Comparison of ENCODE assay signal across 8 cellular contexts in the genomic region with DNA sequence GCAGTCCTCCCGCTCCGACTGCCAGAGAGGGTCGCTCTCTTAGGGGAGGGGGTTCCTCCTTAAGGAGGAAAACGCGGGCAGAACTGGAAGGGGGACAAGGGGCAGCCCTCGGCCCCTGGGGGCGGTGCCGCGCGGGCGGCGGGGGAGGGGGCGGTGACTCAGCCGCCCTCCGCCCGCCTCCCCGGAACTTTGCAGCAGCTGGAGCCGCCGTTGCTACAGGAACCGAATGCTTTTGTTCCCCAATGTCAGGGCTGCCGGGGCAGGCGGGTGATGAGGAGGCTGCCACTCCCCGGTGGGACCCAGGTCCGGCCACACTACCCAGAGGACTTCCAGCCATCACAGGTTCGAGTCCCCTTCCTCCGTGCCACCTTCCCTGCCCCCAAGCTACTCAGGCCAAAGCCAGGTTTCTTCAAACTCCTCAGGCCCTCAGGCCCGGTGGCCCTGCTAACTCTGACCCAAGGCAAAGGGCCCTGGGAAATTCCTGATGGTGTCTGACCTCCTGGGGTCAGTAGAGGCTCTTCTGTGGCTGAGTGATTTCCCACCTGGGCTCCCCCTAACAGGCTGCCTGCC. TPM values are rescaled to one million over a fixed set of nuclear protein-coding genes. Genes with fewer than 3 reads are reported as not detected.
DNase-seq lines count a peak whose midpoint lies in the region; ATAC-seq, FAIRE-seq and TF ChIP-seq lines count a peak whose summit lies in the region.

No MANE protein-coding gene starts in this region.

- peak; percentile 53 for FAIRE-seq in endothelial cell of umbilical vein (lab: Jason Lieb, UNC)

- H3K4me1 ChIP-seq in GM23248 (ENCODE audit: insufficient read depth) (peaks cover 8% of the 10 kb centered on the region), endothelial cell of umbilical vein (ENCODE audit: control insufficient read depth, extremely low read depth, insufficient read depth, low read length) (peaks cover 26% of the 10 kb centered on the region), mucosa of rectum (ENCODE audit: control insufficient read depth in 2 of 2, insufficient read depth in 2 of 2, low read length in 2 of 2) (peaks cover 15 to 22% of the 10 kb centered on the region in 2 donors)

- H2AFZ ChIP-seq in GM23248 = peak overlapping the region; percentile 82
- H2AFZ ChIP-seq in endothelial cell of umbilical vein (ENCODE audit: low read depth, low read length) = peak overlapping the region; percentile 23

- CTCF ChIA-PET in endothelial cell of umbilical vein (lab: Charles Lee) = interaction anchor here (0.9 to 8.5 kb wide), 4 partner anchors 15 to 203 kb away, joined by 3 to 102 read pairs (median 10); no protein-coding TSS in a partner anchor

- H3K9me3 ChIP-seq in GM23248 (ENCODE audit: low read depth) (no peaks in the 10 kb centered on the region), endothelial cell of umbilical vein (replicated peaks; ENCODE audit: control insufficient read depth, insufficient read depth, low read length) (no peaks in the 10 kb centered on the region), mucosa of rectum (ENCODE audit: control insufficient read depth in 2 of 2, low read length in 2 of 2) (no peaks in the 10 kb centered on the region)

- in situ Hi-C loops in GM23248 (cut with MboI) = no loop called here

- H3K9ac ChIP-seq in GM23248 (peak overlapping the region; percentile 71), endothelial cell of umbilical vein (replicated peaks; ENCODE audit: extremely low read depth, insufficient read depth, low read length) (no peak overlapping the region), mucosa of rectum (ENCODE audit: low read depth in 1 of 2, low read length in 2 of 2) (peak overlapping the region in 1 of 2 donors; percentile 35)

- H3K4me2 ChIP-seq in GM23248 (ENCODE audit: unreplicated experiment) (peak overlapping the region; percentile 88), endothelial cell of umbilical vein (ENCODE audit: insufficient read depth, low read length) (peak overlapping the region; percentile 63)

- no peaks in the 10 kb centered on the region for H3K9me1 ChIP-seq in endothelial cell of umbilical vein (replicated peaks; ENCODE audit: control insufficient read depth, extremely low read depth, insufficient read depth, low read length)

- intact Hi-C loops in endothelial cell of umbilical vein (cut with micrococcal nuclease) = loop anchor here (2.0 kb wide), 1 partner anchor 46 kb away; no protein-coding TSS in a partner anchor

- no peaks in the 10 kb centered on the region for H3K9me2 ChIP-seq in GM23248 (ENCODE audit: insufficient read depth)

- H3F3A ChIP-seq in GM23248 (ENCODE audit: insufficient read depth) = no peaks in the 10 kb centered on the region

- TF ChIP-seq POLR2A in endothelial cell of umbilical vein (IDR thresholded peaks at IDR 0.05; ENCODE audit: low read depth, low read length) = no peak

- peak overlapping the region; percentile 64 for H3K4me3 ChIP-seq in GM23248
- peak overlapping the region in 1 of 3 experiments; percentile 21 for H3K4me3 ChIP-seq in endothelial cell of umbilical vein (replicated peaks in 1 of 3; ENCODE audit: insufficient read depth in 1 of 3, low read depth in 1 of 3, low read length in 3 of 3)
- peak overlapping the region; percentile 59 to 60 for H3K4me3 ChIP-seq in mucosa of rectum (ENCODE audit: low read length in 2 of 2)

- TF ChIP-seq CTCF in endothelial cell of umbilical vein (IDR thresholded peaks at IDR 0.05; ENCODE audit: extremely low read depth in 1 of 2, insufficient read depth in 1 of 2, low read depth in 1 of 2, low read length in 2 of 2) = no peak

- DNase-seq in GM23248 (peak; percentile 84), NCI-H69 (lab: John Stamatoyannopoulos, UW) (peak; percentile 83), endothelial cell of umbilical vein (ENCODE audit: low read depth, low spot score) (no peak)
- DNase-seq in activated CD8-positive, alpha-beta memory T cell treated with anti-CD3 and anti-CD28 coated beads, Interleukin-2, amount 50 U/mL, for 4 hours = peak; percentile 71
- DNase-seq in stimulated activated naive CD8-positive, alpha-beta T cell treated with anti-CD3 and anti-CD28 coated beads, Interleukin-15, Interleukin-2, amounts not matched to agents 100 U/mL and 50 U/mL, for 24 hours = peak; percentile 61

- H4K20me1 ChIP-seq in GM23248 (ENCODE audit: insufficient read depth) = no peaks in the 10 kb centered on the region
- H4K20me1 ChIP-seq in endothelial cell of umbilical vein (replicated peaks; ENCODE audit: control insufficient read depth, extremely low read depth, insufficient read depth, low read length) = no peaks in the 10 kb centered on the region

- BruUV-seq in endothelial cell of umbilical vein (replicated peaks; lab: Mats Ljungman, UMichigan) = no TSS peak

- H3K36me3 ChIP-seq in GM23248 (ENCODE audit: low read depth) (no peaks in the 10 kb centered on the region), endothelial cell of umbilical vein (ENCODE audit: control insufficient read depth in 2 of 2, extremely low read depth in 1 of 2, insufficient read depth in 2 of 2, low read length in 2 of 2) (no peaks in the 10 kb centered on the region), mucosa of rectum (ENCODE audit: control insufficient read depth in 2 of 2, insufficient read depth in 2 of 2, low read length in 2 of 2) (no peaks in the 10 kb centered on the region)

- ATAC-seq in stimulated activated naive CD8-positive, alpha-beta T cell treated with anti-CD3 and anti-CD28 coated beads, Interleukin-15, Interleukin-2, amounts not matched to agents 100 U/mL and 50 U/mL, for 24 hours = peak; percentile 16
- ATAC-seq in GM19328 (IDR thresholded peaks at IDR 0.05; ENCODE audit: unreplicated experiment) = no peak
- no peak for ATAC-seq in GM21825 (IDR thresholded peaks at IDR 0.05; ENCODE audit: unreplicated experiment)

- WGBS in GM23248 (ENCODE audit: low coverage in 1 of 2, low lambda C conversion rate in 2 of 2, missing lambda C conversion rate in 2 of 2), 2 experiments = 4 to 6% methylated on average over 10 to 27 of the region's 27 CpGs

- POLR2A ChIA-PET in endothelial cell of umbilical vein (lab: Charles Lee) = no interaction called here

- H3K27me3 ChIP-seq in GM23248 (replicated peaks; ENCODE audit: insufficient read depth) (no peaks in the 10 kb centered on the region), endothelial cell of umbilical vein (ENCODE audit: control insufficient read depth in 2 of 2, insufficient read depth in 2 of 2, low read length in 2 of 2) (no peaks in the 10 kb centered on the region), mucosa of rectum (ENCODE audit: control insufficient read depth in 2 of 2, insufficient read depth in 2 of 2, low read length in 2 of 2) (peaks cover 27 to 46% of the 10 kb centered on the region in 2 donors)

- dilution Hi-C loops in endothelial cell of umbilical vein (cut with MboI; ENCODE audit: extremely low pct_ligation_motif_present, low sequenced_read_pairs) = no loop called here

- H3K27ac ChIP-seq in GM23248 (no peak overlapping the region), endothelial cell of umbilical vein (ENCODE audit: insufficient read depth, low read depth, low read length) (no peak overlapping the region), mucosa of rectum (ENCODE audit: low read depth in 2 of 2, low read length in 2 of 2) (no peak overlapping the region)

- no peaks in the 10 kb centered on the region for H3K79me2 ChIP-seq in GM23248 (ENCODE audit: insufficient read depth)
- H3K79me2 ChIP-seq in endothelial cell of umbilical vein (ENCODE audit: control insufficient read depth, insufficient read depth, low read length) = no peaks in the 10 kb centered on the region

TF ChIP-seq in endothelial cell of umbilical vein, 7 proteins besides CTCF, POLR2A, EP300 and RAD21 (continues in another document):
- TF ChIP-seq POLR2AphosphoS5 (IDR thresholded peaks at IDR 0.05; ENCODE audit: insufficient read depth, low read depth, low read length) (no peak), FOS (IDR thresholded peaks at IDR 0.05; ENCODE audit: borderline replicate concordance, insufficient read depth, low read length) (peak; percentile 15), EZH2 (IDR thresholded peaks at IDR 0.05; ENCODE audit: borderline replicate concordance, low read depth, low read length, severe bottlenecking) (peak; percentile 6)

RNA-seq across cellular contexts. Expression of gene ADGRB2, which starts 3.2 kb away (rescaled TPM):
- total RNA-seq in GM23248 (2014; rRNA removed; shearing (Covaris generic)) = 3.6 and 3.9 TPM in 2 replicates
- 0.51 and 1.3 TPM in 2 replicates for polyA plus RNA-seq in GM23248 (2016; fragmentation: Nextera tagmentation; extraction: Ambion mirVana)
- total RNA-seq in endothelial cell of umbilical vein = 1.5 and 3.1 TPM in 2 replicates
- polyA plus RNA-seq in endothelial cell of umbilical vein = 1.3 and 2.2 TPM in 2 replicates
- 0.88 and 1.3 TPM in 2 replicates for polyA plus RNA-seq in endothelial cell of umbilical vein (2011; cell fraction: cytosol; rRNA removed)
- 4.9 and 5.7 TPM in 2 replicates for polyA plus RNA-seq in endothelial cell of umbilical vein (2011; cell fraction: nucleus; rRNA removed)
- 1.1 and 2.2 TPM in 2 replicates for polyA plus RNA-seq in endothelial cell of umbilical vein (2012)
- polyA minus RNA-seq in endothelial cell of umbilical vein = 1.1 and 1.4 TPM in 2 replicates
- polyA minus RNA-seq in endothelial cell of umbilical vein (2011; cell fraction: cytosol; rRNA and poly(A)+ RNA removed) = 1.3 TPM
- 1.0 and 1.6 TPM in 2 replicates for polyA minus RNA-seq in endothelial cell of umbilical vein (2011; cell fraction: nucleus; rRNA and poly(A)+ RNA removed)

RNA-seq across cellular contexts. Expression of gene SPOCD1, which starts 54.8 kb away (rescaled TPM):
- 36.8 and 43.0 TPM in 2 replicates for total RNA-seq in GM23248 (2014; rRNA removed; shearing (Covaris generic))
- polyA plus RNA-seq in GM23248 (2016; fragmentation: Nextera tagmentation; extraction: Ambion mirVana) (27.8 and 27.9 TPM in 2 replicates), endothelial cell of umbilical vein (33.0 and 40.1 TPM in 2 replicates)
- total RNA-seq in endothelial cell of umbilical vein = 0.27 and 24.9 TPM in 2 replicates
- polyA plus RNA-seq in endothelial cell of umbilical vein (2011; cell fraction: cytosol; rRNA removed) = 31.3 and 34.9 TPM in 2 replicates
- 110 and 135 TPM in 2 replicates for polyA plus RNA-seq in endothelial cell of umbilical vein (2011; cell fraction: nucleus; rRNA removed)
- polyA plus RNA-seq in endothelial cell of umbilical vein (2012) = 34.7 and 35.9 TPM in 2 replicates
- polyA minus RNA-seq in endothelial cell of umbilical vein = 20.7 and 21.7 TPM in 2 replicates
- polyA minus RNA-seq in endothelial cell of umbilical vein (2011; cell fraction: cytosol; rRNA and poly(A)+ RNA removed) = not detected
- 23.3 and 33.4 TPM in 2 replicates for polyA minus RNA-seq in endothelial cell of umbilical vein (2011; cell fraction: nucleus; rRNA and poly(A)+ RNA removed)

RNA-seq across cellular contexts. Expression of gene COL16A1, which starts 57.2 kb away (rescaled TPM):
- 234 and 247 TPM in 2 replicates for total RNA-seq in GM23248 (2014; rRNA removed; shearing (Covaris generic))
- polyA plus RNA-seq in GM23248 (2016; fragmentation: Nextera tagmentation; extraction: Ambion mirVana) (67.3 and 68.7 TPM in 2 replicates), endothelial cell of umbilical vein (0.68 and 0.75 TPM in 2 replicates)
- total RNA-seq in endothelial cell of umbilical vein = 1.2 and 2.7 TPM in 2 replicates
- 0.80 and 0.86 TPM in 2 replicates for polyA plus RNA-seq in endothelial cell of umbilical vein (2011; cell fraction: cytosol; rRNA removed)
- polyA plus RNA-seq in endothelial cell of umbilical vein (2011; cell fraction: nucleus; rRNA removed) = 7.3 and 7.6 TPM in 2 replicates
- polyA plus RNA-seq in endothelial cell of umbilical vein (2012) = 1.1 and 1.2 TPM in 2 replicates
- polyA minus RNA-seq in endothelial cell of umbilical vein = 0.66 and 2.0 TPM in 2 replicates
- not detected for polyA minus RNA-seq in endothelial cell of umbilical vein (2011; cell fraction: cytosol; rRNA and poly(A)+ RNA removed)
- polyA minus RNA-seq in endothelial cell of umbilical vein (2011; cell fraction: nucleus; rRNA and poly(A)+ RNA removed) = 1.0 and 1.3 TPM in 2 replicates

Comparison
In these comparisons a context has a peak if more than half of its experiments do, and no peak if none do; other contexts are left out.
1. RNA of gene COL16A1, which starts 57.2 kb away (total RNA-seq): 234 to 247 TPM in GM23248; 1.2 to 2.7 TPM in endothelial cell of umbilical vein; every median in the first group is over 10 times any median in the second.